In genomic region chr5:1783214-1783551, GRCh38 we compare ENCODE assay signal across 7 cellular contexts. TPM values are rescaled to one million over a fixed set of nuclear protein-coding genes. Genes with fewer than 3 reads are reported as not detected.
DNase-seq lines count a peak whose midpoint lies in the region; ATAC-seq, FAIRE-seq and TF ChIP-seq lines count a peak whose summit lies in the region.

No MANE protein-coding gene starts in this region.

- no peaks in the 10 kb centered on the region for H3K79me1 ChIP-seq in neuronal stem cell (ENCODE audit: low read depth, low read length)

- H3K27me3 ChIP-seq in neuronal stem cell (ENCODE audit: control insufficient read depth in 3 of 3, insufficient read depth in 3 of 3, low read depth in 1 of 3, low read length in 3 of 3), result no peaks in the 10 kb centered on the region
- peaks cover 19 to 82% of the 10 kb centered on the region in 2 experiments; a peak in 4 of 5 replicates for H3K27me3 ChIP-seq in HepG2 (ENCODE audit: control insufficient read depth in 1 of 2, insufficient read depth in 2 of 2, low read length in 2 of 2)

- no peak for TF ChIP-seq CTCF in HepG2 (CRISPR knock-in tag; IDR thresholded peaks at IDR 0.05)

- H3K27ac ChIP-seq in neuronal stem cell (replicated peaks; ENCODE audit: low read length) (no peak overlapping the region), HepG2 (ENCODE audit: extremely low read length, insufficient read depth, low read length) (no peak overlapping the region)

- POLR2A ChIA-PET in HEK293T (lab: Yijun Ruan, JAX), result no interaction called here
- POLR2A ChIA-PET in HepG2 (lab: Yijun Ruan, JAX), result no interaction called here

- no peak overlapping the region for H2BK120ac ChIP-seq in neuronal stem cell (ENCODE audit: low read depth, low read length)

- no peak overlapping the region for H3K4ac ChIP-seq in neuronal stem cell (ENCODE audit: low read length)

- H2AFZ ChIP-seq in neuronal stem cell (ENCODE audit: low read length) (peak overlapping the region; percentile 47), HepG2 (ENCODE audit: low read length) (no peak overlapping the region)

- peaks cover 29% of the 10 kb centered on the region for H3K27me3 Mint-ChIP-seq in IgD-negative memory B cell

- H3K4me1 ChIP-seq in neuronal stem cell (ENCODE audit: control insufficient read depth in 2 of 2, insufficient read depth in 1 of 2, low read depth in 1 of 2, low read length in 2 of 2) (peaks cover 0 to 2% of the 10 kb centered on the region in 2 donors), HepG2 (ENCODE audit: insufficient read depth, low read length) (no peaks in the 10 kb centered on the region)

- peak overlapping the region; percentile 29 for H2AK5ac ChIP-seq in neuronal stem cell (ENCODE audit: low read depth, low read length)

- CTCF ChIA-PET in HEK293T (lab: Yijun Ruan, JAX) (no interaction called here), HepG2 (lab: Yijun Ruan, JAX; ENCODE audit: low intra/inter-chr PET ratio, low total read pairs) (no interaction called here)

- intact Hi-C loops in HepG2 (cut with micrococcal nuclease; ENCODE audit: unreplicated experiment), result no loop called here

- H3K27ac Mint-ChIP-seq in IgD-negative memory B cell, result peak overlapping the region in 1 of 3 donors; percentile 52

- TF ChIP-seq RAD21 in HepG2 (CRISPR knock-in tag; IDR thresholded peaks at IDR 0.05), result no peak

- H3K36me3 ChIP-seq in neuronal stem cell (replicated peaks in 1 of 2; ENCODE audit: control insufficient read depth in 2 of 2, insufficient read depth in 2 of 2, low read length in 2 of 2) (no peaks in the 10 kb centered on the region), HepG2 (replicated peaks in 1 of 2; ENCODE audit: control insufficient read depth in 1 of 2, insufficient read depth in 2 of 2, low read length in 2 of 2) (no peaks in the 10 kb centered on the region)

- no peak overlapping the region for H4K91ac ChIP-seq in neuronal stem cell (ENCODE audit: low read depth, low read length, poor library complexity)

- H2BK5ac ChIP-seq in neuronal stem cell (ENCODE audit: low read length), result no peak overlapping the region

- no peak for ATAC-seq in HepG2

- no peaks in the 10 kb centered on the region for H3K9me3 ChIP-seq in neuronal stem cell (replicated peaks in 1 of 2; ENCODE audit: control insufficient read depth in 2 of 2, insufficient read depth in 1 of 2, low read depth in 1 of 2, low read length in 2 of 2)
- H3K9me3 ChIP-seq in HepG2 (ENCODE audit: low read length), result no peaks in the 10 kb centered on the region

- no peak overlapping the region for H3K18ac ChIP-seq in neuronal stem cell (ENCODE audit: low read length)

- peak overlapping the region in 3 of 4 donors; percentile 73 to 76 (median 75) for H3K4me3 Mint-ChIP-seq in IgD-negative memory B cell

- TF ChIP-seq POLR2A in GM18951 (IDR thresholded peaks at IDR 0.05; ENCODE audit: extremely low read depth, insufficient read depth, insufficient read length) (peak; percentile 19), HepG2 (IDR thresholded peaks at IDR 0.05; ENCODE audit: insufficient read depth in 1 of 2, low read depth in 2 of 2, low read length in 2 of 2) (no peak)

- no peak for TF ChIP-seq EP300 in HepG2 (IDR thresholded peaks at IDR 0.05; ENCODE audit: low read depth in 2 of 2, low read length in 2 of 2)
- TF ChIP-seq EP300 in HepG2 (CRISPR knock-in tag; IDR thresholded peaks at IDR 0.05; ENCODE audit: borderline replicate concordance), result no peak

- no TSS peak for BruUV-seq in HepG2 (replicated peaks; lab: Mats Ljungman, UMichigan)

- peaks cover 0 to 2% (median 0%) of the 10 kb centered on the region in 3 donors for H3K9me3 Mint-ChIP-seq in IgD-negative memory B cell

- FAIRE-seq in HepG2 (lab: Jason Lieb, UNC), result no peak

- no peaks in the 10 kb centered on the region for H4K20me1 ChIP-seq in HepG2 (ENCODE audit: insufficient read depth, low read length)

- no peak overlapping the region for H2BK15ac ChIP-seq in neuronal stem cell (ENCODE audit: low read length)

- peaks cover 4% of the 10 kb centered on the region for H3K36me3 Mint-ChIP-seq in IgD-negative memory B cell

- no peak overlapping the region for H3K23ac ChIP-seq in neuronal stem cell (ENCODE audit: low read depth, low read length, poor library complexity)

- no peak overlapping the region for H3K4me3 ChIP-seq in neuronal stem cell (ENCODE audit: low read length in 2 of 2)
- no peak overlapping the region for H3K4me3 ChIP-seq in HepG2 (replicated peaks in 1 of 3; ENCODE audit: insufficient read depth in 1 of 3, low read depth in 2 of 3, low read length in 3 of 3)

- H3K9ac ChIP-seq in neuronal stem cell (ENCODE audit: low read depth, low read length, poor library complexity), result no peak overlapping the region
- no peak overlapping the region for H3K9ac ChIP-seq in HepG2 (ENCODE audit: insufficient read depth, low read depth, low read length)

- no peak overlapping the region for H4K8ac ChIP-seq in neuronal stem cell (ENCODE audit: low read depth, low read length)

- H3K79me2 ChIP-seq in HepG2 (ENCODE audit: insufficient read depth, low read length), result no peaks in the 10 kb centered on the region

- no peak overlapping the region for H2BK12ac ChIP-seq in neuronal stem cell (ENCODE audit: low read length)

- in situ Hi-C loops in GM18951 (cut with MboI; ENCODE audit: low sequenced_read_pairs, unreplicated experiment) (no loop called here), HepG2 (cut with HindIII; ENCODE audit: extremely low pct_ligation_motif_present, low pct_unique_long_range_greater_than_20kb) (no loop called here)

- H3K14ac ChIP-seq in neuronal stem cell (ENCODE audit: low read length), result no peak overlapping the region

- H3K4me1 Mint-ChIP-seq in IgD-negative memory B cell, result peaks cover 17 to 19% (median 19%) of the 10 kb centered on the region in 3 donors

- DNase-seq in HEK293T (ENCODE audit: extremely low spot score) (no peak), neuronal stem cell (ENCODE audit: low spot score) (no peak), HepG2 (ENCODE audit: low spot score) (no peak), NCI-H524 (lab: John Stamatoyannopoulos, UW) (no peak), T-helper 1 cell (no peak)

- H3K4me2 ChIP-seq in neuronal stem cell (ENCODE audit: insufficient read depth, low read length, poor library complexity, severe bottlenecking) (no peak overlapping the region), HepG2 (ENCODE audit: low read depth, low read length) (no peak overlapping the region)

- WGBS in neuronal stem cell (ENCODE audit: extremely low coverage in 2 of 2, insufficient read length in 2 of 2, insufficient replicate concordance in 1 of 2), 2 donors, result no CpG with 5 or more reads among the region's 11 CpGs
- WGBS in HepG2 (ENCODE audit: low lambda C conversion rate), result 52% methylated on average over 3 of the region's 11 CpGs

RNA-seq across cellular contexts. Expression of gene MRPL36, which starts 16.5 kb away (rescaled TPM):
- polyA plus RNA-seq in IgD-negative memory B cell (66.9 TPM), HepG2 (2011; rRNA removed) (70.5 and 71.3 TPM in 2 replicates)
- 54.5 TPM for polyA plus RNA-seq in neuronal stem cell (2013, experiment 1 of 2)
- polyA plus RNA-seq in neuronal stem cell (2013, experiment 2 of 2), result 56.1 TPM
- 113 and 135 TPM in 2 replicates for total RNA-seq in HepG2 (2016; rRNA removed; fragmentation: Illumina TruSeq; extraction: Trizol)
- 108 and 113 TPM in 2 replicates for total RNA-seq in HepG2 (2016; cell fraction: cytosol; rRNA removed; fragmentation: Illumina TruSeq; extraction: Trizol; ENCODE audit: low read depth)
- total RNA-seq in HepG2 (2016; cell fraction: insoluble cytoplasmic fraction; rRNA removed; fragmentation: Illumina TruSeq; extraction: Trizol), result 108 and 154 TPM in 2 replicates
- 76.0 and 81.1 TPM in 2 replicates for total RNA-seq in HepG2 (2016; cell fraction: membrane; rRNA removed; fragmentation: Illumina TruSeq; extraction: Trizol)
- 37.1 and 47.0 TPM in 2 replicates for total RNA-seq in HepG2 (2016; cell fraction: nucleus; rRNA removed; fragmentation: Illumina TruSeq; extraction: Trizol)
- 65.9 and 74.3 TPM in 2 replicates for polyA plus RNA-seq in HepG2 (2011; cell fraction: cytosol; rRNA removed)
- 25.2 and 29.0 TPM in 2 replicates for polyA plus RNA-seq in HepG2 (2011; cell fraction: nucleus; rRNA removed)
- 59.1 and 65.6 TPM in 2 replicates for polyA plus RNA-seq in HepG2 (2012)
- 88.2 and 98.8 TPM in 2 replicates for polyA plus RNA-seq in HepG2 (2016; cell fraction: cytosol; fragmentation: Illumina TruSeq; extraction: Trizol; ENCODE audit: low read depth)
- polyA plus RNA-seq in HepG2 (2016; cell fraction: insoluble cytoplasmic fraction; fragmentation: Illumina TruSeq; extraction: Trizol; ENCODE audit: low read depth), result 150 and 160 TPM in 2 replicates
- polyA plus RNA-seq in HepG2 (2016; cell fraction: membrane; fragmentation: Illumina TruSeq; extraction: Trizol; ENCODE audit: low read depth), result 60.1 and 66.8 TPM in 2 replicates
- 65.9 and 77.9 TPM in 2 replicates for polyA plus RNA-seq in HepG2 (2016; cell fraction: nucleus; fragmentation: Illumina TruSeq; extraction: Trizol; ENCODE audit: insufficient read depth, low read depth)
- 30.3 and 163 TPM in 2 replicates for polyA minus RNA-seq in HepG2 (2011; rRNA and poly(A)+ RNA removed; ENCODE audit: low replicate concordance)
- 21.5 and 22.2 TPM in 2 replicates for polyA minus RNA-seq in HepG2 (2011; cell fraction: cytosol; rRNA and poly(A)+ RNA removed)
- 21.4 and 25.5 TPM in 2 replicates for polyA minus RNA-seq in HepG2 (2011; cell fraction: nucleus; rRNA and poly(A)+ RNA removed)

RNA-seq across cellular contexts. Expression of gene NDUFS6, which starts 18.0 kb away (rescaled TPM):
- polyA plus RNA-seq in IgD-negative memory B cell (66.5 TPM), HepG2 (2011; rRNA removed) (22.2 and 23.7 TPM in 2 replicates)
- polyA plus RNA-seq in neuronal stem cell (2013, experiment 1 of 2), result 149 TPM
- polyA plus RNA-seq in neuronal stem cell (2013, experiment 2 of 2), result 147 TPM
- 50.4 and 63.7 TPM in 2 replicates for total RNA-seq in HepG2 (2016; rRNA removed; fragmentation: Illumina TruSeq; extraction: Trizol)
- 15.2 and 15.4 TPM in 2 replicates for total RNA-seq in HepG2 (2016; cell fraction: cytosol; rRNA removed; fragmentation: Illumina TruSeq; extraction: Trizol; ENCODE audit: low read depth)
- total RNA-seq in HepG2 (2016; cell fraction: insoluble cytoplasmic fraction; rRNA removed; fragmentation: Illumina TruSeq; extraction: Trizol), result 53.0 and 63.5 TPM in 2 replicates
- 25.8 and 27.4 TPM in 2 replicates for total RNA-seq in HepG2 (2016; cell fraction: membrane; rRNA removed; fragmentation: Illumina TruSeq; extraction: Trizol)
- 17.5 and 20.2 TPM in 2 replicates for total RNA-seq in HepG2 (2016; cell fraction: nucleus; rRNA removed; fragmentation: Illumina TruSeq; extraction: Trizol)
- 72.6 and 97.8 TPM in 2 replicates for polyA plus RNA-seq in HepG2 (2011; cell fraction: cytosol; rRNA removed)
- polyA plus RNA-seq in HepG2 (2011; cell fraction: nucleus; rRNA removed), result 21.7 and 33.4 TPM in 2 replicates
- polyA plus RNA-seq in HepG2 (2012), result 46.4 and 50.3 TPM in 2 replicates
- polyA plus RNA-seq in HepG2 (2016; cell fraction: cytosol; fragmentation: Illumina TruSeq; extraction: Trizol; ENCODE audit: low read depth), result 27.6 and 35.6 TPM in 2 replicates
- polyA plus RNA-seq in HepG2 (2016; cell fraction: insoluble cytoplasmic fraction; fragmentation: Illumina TruSeq; extraction: Trizol; ENCODE audit: low read depth), result 110 and 131 TPM in 2 replicates
- 36.7 and 40.8 TPM in 2 replicates for polyA plus RNA-seq in HepG2 (2016; cell fraction: membrane; fragmentation: Illumina TruSeq; extraction: Trizol; ENCODE audit: low read depth)
- polyA plus RNA-seq in HepG2 (2016; cell fraction: nucleus; fragmentation: Illumina TruSeq; extraction: Trizol; ENCODE audit: insufficient read depth, low read depth), result 54.4 and 56.6 TPM in 2 replicates
- 9.7 and 41.7 TPM in 2 replicates for polyA minus RNA-seq in HepG2 (2011; rRNA and poly(A)+ RNA removed; ENCODE audit: low replicate concordance)
- polyA minus RNA-seq in HepG2 (2011; cell fraction: cytosol; rRNA and poly(A)+ RNA removed), result 11.4 and 22.6 TPM in 2 replicates
- 8.5 and 11.5 TPM in 2 replicates for polyA minus RNA-seq in HepG2 (2011; cell fraction: nucleus; rRNA and poly(A)+ RNA removed)
